9 cellular contexts compared by ENCODE assay signal in the genomic region with DNA sequence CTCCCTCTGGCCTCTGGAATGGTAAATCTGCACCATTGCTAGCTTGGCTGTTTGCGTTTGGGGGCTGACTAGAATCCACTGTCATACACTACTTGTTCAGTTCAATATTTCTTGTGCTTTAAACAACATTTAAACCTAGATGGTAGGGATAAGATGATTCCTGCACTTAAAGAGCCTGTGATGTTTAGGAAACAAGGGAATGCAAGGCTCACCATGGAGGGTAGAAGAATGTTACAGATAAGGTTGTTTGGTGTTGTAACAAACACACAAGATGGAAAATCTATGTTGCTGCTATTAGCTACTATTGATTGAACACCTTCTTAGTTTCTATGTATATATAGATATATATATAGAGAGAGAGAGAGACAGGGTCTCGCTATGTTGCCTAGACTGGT. TPM values are rescaled to one million over a fixed set of nuclear protein-coding genes. Genes with fewer than 3 reads are reported as not detected.
DNase-seq lines count a peak whose midpoint lies in the region; ATAC-seq and TF ChIP-seq lines count a peak whose summit lies in the region.
"Had no signal": no experiment of that assay in that cellular context is flagged by ENCODE, and none has a peak within 500 bp of the region (broad histone marks: within the 10 kb centered on the region; RNA-seq: fewer than 3 reads in every experiment).

No MANE protein-coding gene starts in this region.

- H3K36me3 Mint-ChIP-seq in mesothelial cell of epicardium, result peaks cover 2% of the 10 kb centered on the region

- H3K27me3 Mint-ChIP-seq in mesothelial cell of epicardium (ENCODE audit: low read depth), result no peaks in the 10 kb centered on the region

- 64 to 78% methylated on average over 2 of the region's 2 CpGs for WGBS in heart right ventricle, 2 donors
- 46 to 51% methylated on average over 2 of the region's 2 CpGs for WGBS in aorta, 2 donors

- TF ChIP-seq CTCF in heart right ventricle (IDR thresholded peaks at IDR 0.05) (no peak), mesothelial cell of epicardium (IDR thresholded peaks at IDR 0.05; ENCODE audit: unreplicated experiment) (no peak)

- ATAC-seq in heart right ventricle, result no peak
- ATAC-seq in Right ventricle myocardium superior (ENCODE audit: poor library complexity), result no peak
- no peak for ATAC-seq in aorta (ENCODE audit: low FRiP score)

- H3K36me3 ChIP-seq in heart right ventricle (peaks cover 0 to 22% (median 0%) of the 10 kb centered on the region in 9 donors), aorta (ENCODE audit: control insufficient read depth in 1 of 2, insufficient read depth in 2 of 2, low read length in 1 of 2) (no peaks in the 10 kb centered on the region)

- H3K9me3 ChIP-seq in heart right ventricle, result no peaks in the 10 kb centered on the region
- H3K9me3 ChIP-seq in aorta (ENCODE audit: control insufficient read depth, low read length), result no peaks in the 10 kb centered on the region

- DNase-seq in heart right ventricle (no peak), Right ventricle myocardium superior (no peak), mesothelial cell of epicardium (ENCODE audit: low spot score in 2 of 2, unreplicated experiment in 2 of 2) (no peak), aorta (no peak), DMS153 (lab: John Stamatoyannopoulos, UW) (no peak), NCI-H69 (lab: John Stamatoyannopoulos, UW) (no peak), HT-29 (ENCODE audit: low spot score) (no peak)
- DNase-seq: NCI-H1930 had no signal

- peak overlapping the region; percentile 54 for H3K27ac Mint-ChIP-seq in mesothelial cell of epicardium

- H3K27me3 ChIP-seq in heart right ventricle (no peaks in the 10 kb centered on the region), aorta (ENCODE audit: control insufficient read depth in 1 of 2, insufficient read depth in 2 of 2, low read length in 1 of 2) (no peaks in the 10 kb centered on the region)

- no peak overlapping the region for H3K4me3 ChIP-seq in heart right ventricle
- no peak overlapping the region for H3K4me3 ChIP-seq in aorta (ENCODE audit: low read length in 2 of 2)

- intact Hi-C loops in heart right ventricle (cut with DNase I) (no loop called here), Right ventricle myocardium superior (cut with DNase I) (no loop called here), aorta (cut with DNase I) (no loop called here)

- H3K4me1 Mint-ChIP-seq in mesothelial cell of epicardium, result peaks cover 49% of the 10 kb centered on the region

- H3K4me1 ChIP-seq in heart right ventricle, result peaks cover 39 to 100% (median 91%) of the 10 kb centered on the region in 9 donors
- peaks cover 20 to 46% of the 10 kb centered on the region in 2 donors for H3K4me1 ChIP-seq in aorta (ENCODE audit: control insufficient read depth in 1 of 2, insufficient read depth in 2 of 2, low read length in 2 of 2)

- no peaks in the 10 kb centered on the region for H3K9me3 Mint-ChIP-seq in mesothelial cell of epicardium

- H3K27ac ChIP-seq in heart right ventricle (peak overlapping the region in 8 of 10 donors; percentile 8 to 65 (median 38)), angular gyrus (ENCODE audit: low read depth, low read length) (peak overlapping the region; percentile 92), aorta (ENCODE audit: low read depth in 1 of 2, low read length in 2 of 2) (peak overlapping the region; percentile 75 to 88)

- no peak overlapping the region for H3K4me3 Mint-ChIP-seq in mesothelial cell of epicardium

RNA-seq across cellular contexts. Expression of a gene that starts 31.4 kb away (rescaled TPM):
- total RNA-seq in heart right ventricle (10 to 100 TPM; 12.0 to 57.1 (median 42.0) TPM), Right ventricle myocardium superior (28.9 TPM), mesothelial cell of epicardium (7.5 to 9.9 TPM (median 8.7 TPM) in 3 replicates), aorta (10 to 100 TPM; 38.5 to 54.0 TPM)
- polyA plus RNA-seq in heart right ventricle (10 to 100 TPM in 1 of 2 donors, 1 to 10 TPM in 1; 5.0 to 15.7 TPM), aorta (10 to 100 TPM; 16.8 to 23.0 TPM)
- total RNA-seq in HT-29 (2014; rRNA removed; shearing (Covaris generic)), result 10.9 and 13.4 TPM in 2 replicates

Comparison
In these comparisons a context has a peak if more than half of its experiments do, and no peak if none do; other contexts are left out.
1. H3K27ac ChIP-seq: peak in every context shown above with its lines; median percentile 92 in angular gyrus; 82 in aorta; 38 in heart right ventricle.